In genomic region chr11:73186294-73186850, GRCh38 we compare ENCODE assay signal across 1 cellular context.
TF ChIP-seq lines count a peak whose summit lies in the region.

No MANE protein-coding gene starts in this region.

TF ChIP-seq in GM12878, 131 proteins besides CTCF, POLR2A, EP300 and RAD21:
- TF ChIP-seq ATF7 (IDR thresholded peaks at IDR 0.05; ENCODE audit: low read depth) (no peak), SPI1 (IDR thresholded peaks at IDR 0.05; ENCODE audit: borderline replicate concordance, insufficient read depth, low read depth, low read length) (peak; percentile 34; the same call in 1 of the 2 replicates), ZNF384 (IDR thresholded peaks at IDR 0.05; ENCODE audit: borderline replicate concordance, low read depth, low read length) (no peak), ZNF622 (IDR thresholded peaks at IDR 0.05) (no peak), NFXL1 (IDR thresholded peaks at IDR 0.05; ENCODE audit: borderline replicate concordance) (0 out of 2 replicates have a peak, but pooled peaks have one; percentile 30), ZNF217 (IDR thresholded peaks at IDR 0.05) (0 out of 2 replicates have a peak, but pooled peaks have one; percentile 19)
